12 cellular contexts compared by ENCODE assay signal in the genomic region with DNA sequence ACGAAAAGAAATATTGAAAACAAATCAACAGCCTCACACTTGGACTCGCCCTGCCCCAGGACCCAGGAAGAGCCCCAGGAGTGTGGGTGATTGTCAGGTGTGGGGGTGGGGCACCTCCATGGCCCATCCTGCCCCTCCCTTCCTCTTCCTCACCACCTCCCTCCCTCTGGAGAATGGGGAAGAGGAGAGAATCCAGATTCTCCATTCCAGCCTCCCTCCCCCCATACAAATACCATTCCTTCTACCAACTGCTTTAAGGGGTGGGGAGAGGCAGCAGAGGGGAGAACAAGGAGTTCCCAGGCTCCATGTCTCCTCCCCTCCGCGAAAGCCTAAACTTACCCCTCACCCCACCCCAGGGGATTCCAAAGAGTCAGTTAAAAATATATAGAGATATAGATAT. TPM values are rescaled to one million over a fixed set of nuclear protein-coding genes. Genes with fewer than 3 reads are reported as not detected.
A peak's percentile ranks its signal among the peaks of the same experiment; 100 is the strongest.
DNase-seq lines count a peak whose midpoint lies in the region; ATAC-seq and TF ChIP-seq lines count a peak whose summit lies in the region.
"Had no signal": no experiment of that assay in that cellular context is flagged by ENCODE, and none has a peak within 500 bp of the region (broad histone marks: within the 10 kb centered on the region; RNA-seq: fewer than 3 reads in every experiment).

No MANE protein-coding gene starts in this region.

- H3K27ac ChIP-seq in SK-N-SH (ENCODE audit: low read depth in 2 of 2, low read length in 1 of 2) (no peak overlapping the region), trophoblast cell (ENCODE audit: low read depth, low read length) (no peak overlapping the region), uterus (peak overlapping the region; percentile 75 to 90)
- H3K27ac ChIP-seq: KMS-11 had no signal

- H3K9ac ChIP-seq in SK-N-SH (no peak overlapping the region), trophoblast cell (ENCODE audit: low read length) (no peak overlapping the region)
- H3K9ac ChIP-seq: KMS-11 had no signal

- H4K91ac ChIP-seq in trophoblast cell (ENCODE audit: low read depth, low read length), result no peak overlapping the region

- H3K36me3 ChIP-seq in SK-N-SH (replicated peaks in 1 of 2; ENCODE audit: control insufficient read depth in 1 of 2, insufficient read depth in 2 of 2, low read length in 1 of 2) (peaks cover 21 to 25% of the 10 kb centered on the region in 2 experiments), trophoblast cell (ENCODE audit: control insufficient read depth in 1 of 2, insufficient read depth in 2 of 2, low read length in 2 of 2) (peaks cover 26 to 28% of the 10 kb centered on the region in 2 experiments), uterus (no peaks in the 10 kb centered on the region)

- intact Hi-C loops in left ventricle myocardium superior (cut with micrococcal nuclease), result no loop called here
- intact Hi-C loops in uterus (cut with DNase I; ENCODE audit: low total_unique reads), result no loop called here

- H3K4me1 ChIP-seq in SK-N-SH (ENCODE audit: control insufficient read depth in 1 of 2, insufficient read depth in 2 of 2, low read depth in 1 of 2, low read length in 1 of 2), result peaks cover 0 to 11% of the 10 kb centered on the region in 2 experiments; a peak in 1 of 4 replicates
- peaks cover 3 to 4% of the 10 kb centered on the region in 2 experiments for H3K4me1 ChIP-seq in trophoblast cell (ENCODE audit: control insufficient read depth in 1 of 2, insufficient read depth in 2 of 2, low read length in 2 of 2)
- H3K4me1 ChIP-seq in uterus, result peaks cover 7 to 18% of the 10 kb centered on the region in 2 donors

- no peak for ATAC-seq in SK-N-SH treated with all-trans-retinoic acid at 6 μM for 48 hours
- ATAC-seq in left ventricle myocardium superior, result peak; percentile 44
- no peak for ATAC-seq in GM18502 (IDR thresholded peaks at IDR 0.05; ENCODE audit: poor library complexity, unreplicated experiment)

- H3K23ac ChIP-seq in trophoblast cell (ENCODE audit: low read length), result no peak overlapping the region

- H3K4me3 ChIP-seq in SK-N-SH (ENCODE audit: low read depth in 2 of 2, low read length in 1 of 2) (no peak overlapping the region), trophoblast cell (ENCODE audit: low read depth, low read length) (no peak overlapping the region), uterus (no peak overlapping the region)

- no peak for TF ChIP-seq EP300 in SK-N-SH (IDR thresholded peaks at IDR 0.05; ENCODE audit: borderline replicate concordance in 1 of 2, low read depth in 1 of 2, low read length in 1 of 2)

- 94% methylated on average over 4 of the region's 4 CpGs for WGBS in SK-N-SH (ENCODE audit: low lambda C conversion rate)
- no CpG with 5 or more reads among the region's 4 CpGs for WGBS in trophoblast cell (ENCODE audit: extremely low coverage, insufficient coverage, insufficient read length)

- H3K14ac ChIP-seq in trophoblast cell (ENCODE audit: low read length), result no peak overlapping the region

- H3K79me1 ChIP-seq in trophoblast cell (ENCODE audit: low read length), result no peaks in the 10 kb centered on the region

- POLR2A ChIA-PET in SK-N-SH (lab: Yijun Ruan, JAX), result no interaction called here

- H2AFZ ChIP-seq in SK-N-SH (ENCODE audit: low read depth) (no peak overlapping the region), trophoblast cell (ENCODE audit: insufficient read depth, low read length, poor library complexity) (peak overlapping the region; percentile 31)

- no peak overlapping the region for H2BK120ac ChIP-seq in trophoblast cell (ENCODE audit: insufficient read depth, low read length, poor library complexity)

- no peak overlapping the region for H2BK12ac ChIP-seq in trophoblast cell (ENCODE audit: low read length)

- peaks cover 21% of the 10 kb centered on the region for H3F3A ChIP-seq in SK-N-SH (replicated peaks; ENCODE audit: insufficient read depth)

- no peak overlapping the region for H3K4ac ChIP-seq in trophoblast cell (ENCODE audit: low read depth, low read length)

- CTCF ChIA-PET in SK-N-SH (lab: Yijun Ruan, JAX), result no interaction called here

- no peak for TF ChIP-seq RAD21 in SK-N-SH (IDR thresholded peaks at IDR 0.05; ENCODE audit: low read length)

- H3K27me3 ChIP-seq in SK-N-SH (ENCODE audit: insufficient read depth) (no peaks in the 10 kb centered on the region), trophoblast cell (ENCODE audit: insufficient read depth, low read length) (no peaks in the 10 kb centered on the region), uterus (no peaks in the 10 kb centered on the region)

- no peak overlapping the region for H3K18ac ChIP-seq in trophoblast cell (ENCODE audit: low read length)

- TF ChIP-seq POLR2A in uterus (IDR thresholded peaks at IDR 0.05), result no peak

- TF ChIP-seq CTCF in SK-N-SH (IDR thresholded peaks at IDR 0.05) (no peak), uterus (IDR thresholded peaks at IDR 0.05) (no peak)

- H4K20me1 ChIP-seq in SK-N-SH (ENCODE audit: insufficient read depth), result no peaks in the 10 kb centered on the region; the same call in 1 of the 2 replicates

- DNase-seq in SK-N-SH (peak; percentile 3), left ventricle myocardium superior (no peak), trophoblast cell (no peak), uterus (peak in 1 of 2 donors; percentile 70), NCI-H774 (lab: John Stamatoyannopoulos, UW) (no peak), NCI-H82 treated with DMSO at 0.1 percent for 48 hours (lab: John Stamatoyannopoulos, UW; ENCODE audit: unreplicated experiment) (no peak)
- DNase-seq: activated CD8-positive, alpha-beta memory T cell treated with anti-CD3 and anti-CD28 coated beads, Interleukin-2, amount 50 U/mL, for 4 hours; NCI-H1694; NCI-H82 had no signal

- no peak overlapping the region for H2AK5ac ChIP-seq in trophoblast cell (ENCODE audit: low read length)

- H2BK5ac ChIP-seq in trophoblast cell (ENCODE audit: low read depth, low read length, poor library complexity), result no peak overlapping the region

- H4K12ac ChIP-seq in trophoblast cell (ENCODE audit: low read depth, low read length), result no peak overlapping the region

- no peaks in the 10 kb centered on the region for H3K9me2 ChIP-seq in SK-N-SH

- H3K79me2 ChIP-seq in SK-N-SH (ENCODE audit: insufficient read depth), result no peaks in the 10 kb centered on the region
- no peaks in the 10 kb centered on the region for H3K79me2 ChIP-seq in trophoblast cell (ENCODE audit: control insufficient read depth, insufficient read depth, low read length, poor library complexity)

- no peak overlapping the region for H4K8ac ChIP-seq in trophoblast cell (ENCODE audit: low read depth, low read length)

- no peak overlapping the region for H3K4me2 ChIP-seq in SK-N-SH
- H3K4me2 ChIP-seq in trophoblast cell (ENCODE audit: low read length), result no peak overlapping the region
- H3K4me2 ChIP-seq: KMS-11 had no signal

- H3K9me3 ChIP-seq in SK-N-SH, result no peaks in the 10 kb centered on the region
- peaks cover 3% of the 10 kb centered on the region for H3K9me3 ChIP-seq in trophoblast cell (ENCODE audit: insufficient read depth, low read depth, low read length)
- H3K9me3 ChIP-seq in uterus, result no peaks in the 10 kb centered on the region

TF ChIP-seq in SK-N-SH, 30 proteins besides CTCF, POLR2A, EP300 and RAD21 (continues in another document):
- no peak for TF ChIP-seq NFIC (IDR thresholded peaks at IDR 0.05; ENCODE audit: borderline replicate concordance)
- TF ChIP-seq, protein P1, sequence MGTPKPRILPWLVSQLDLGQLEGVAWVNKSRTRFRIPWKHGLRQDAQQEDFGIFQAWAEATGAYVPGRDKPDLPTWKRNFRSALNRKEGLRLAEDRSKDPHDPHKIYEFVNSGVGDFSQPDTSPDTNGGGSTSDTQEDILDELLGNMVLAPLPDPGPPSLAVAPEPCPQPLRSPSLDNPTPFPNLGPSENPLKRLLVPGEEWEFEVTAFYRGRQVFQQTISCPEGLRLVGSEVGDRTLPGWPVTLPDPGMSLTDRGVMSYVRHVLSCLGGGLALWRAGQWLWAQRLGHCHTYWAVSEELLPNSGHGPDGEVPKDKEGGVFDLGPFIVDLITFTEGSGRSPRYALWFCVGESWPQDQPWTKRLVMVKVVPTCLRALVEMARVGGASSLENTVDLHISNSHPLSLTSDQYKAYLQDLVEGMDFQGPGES (IDR thresholded peaks at IDR 0.05; ENCODE audit: low read depth, low read length), result no peak

TF ChIP-seq in SK-N-SH treated with all-trans-retinoic acid at 6 μM for 48 hours, 23 proteins besides CTCF, POLR2A, EP300 and RAD21 (continues in another document):
- TF ChIP-seq, protein P2, sequence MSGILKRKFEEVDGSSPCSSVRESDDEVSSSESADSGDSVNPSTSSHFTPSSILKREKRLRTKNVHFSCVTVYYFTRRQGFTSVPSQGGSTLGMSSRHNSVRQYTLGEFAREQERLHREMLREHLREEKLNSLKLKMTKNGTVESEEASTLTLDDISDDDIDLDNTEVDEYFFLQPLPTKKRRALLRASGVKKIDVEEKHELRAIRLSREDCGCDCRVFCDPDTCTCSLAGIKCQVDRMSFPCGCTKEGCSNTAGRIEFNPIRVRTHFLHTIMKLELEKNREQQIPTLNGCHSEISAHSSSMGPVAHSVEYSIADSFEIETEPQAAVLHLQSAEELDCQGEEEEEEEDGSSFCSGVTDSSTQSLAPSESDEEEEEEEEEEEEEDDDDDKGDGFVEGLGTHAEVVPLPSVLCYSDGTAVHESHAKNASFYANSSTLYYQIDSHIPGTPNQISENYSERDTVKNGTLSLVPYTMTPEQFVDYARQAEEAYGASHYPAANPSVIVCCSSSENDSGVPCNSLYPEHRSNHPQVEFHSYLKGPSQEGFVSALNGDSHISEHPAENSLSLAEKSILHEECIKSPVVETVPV (CRISPR knock-in tag; IDR thresholded peaks at IDR 0.05), result no peak
- no peak for TF ChIP-seq ZFP3 (CRISPR knock-in tag; IDR thresholded peaks at IDR 0.05)
- TF ChIP-seq, protein P3, sequence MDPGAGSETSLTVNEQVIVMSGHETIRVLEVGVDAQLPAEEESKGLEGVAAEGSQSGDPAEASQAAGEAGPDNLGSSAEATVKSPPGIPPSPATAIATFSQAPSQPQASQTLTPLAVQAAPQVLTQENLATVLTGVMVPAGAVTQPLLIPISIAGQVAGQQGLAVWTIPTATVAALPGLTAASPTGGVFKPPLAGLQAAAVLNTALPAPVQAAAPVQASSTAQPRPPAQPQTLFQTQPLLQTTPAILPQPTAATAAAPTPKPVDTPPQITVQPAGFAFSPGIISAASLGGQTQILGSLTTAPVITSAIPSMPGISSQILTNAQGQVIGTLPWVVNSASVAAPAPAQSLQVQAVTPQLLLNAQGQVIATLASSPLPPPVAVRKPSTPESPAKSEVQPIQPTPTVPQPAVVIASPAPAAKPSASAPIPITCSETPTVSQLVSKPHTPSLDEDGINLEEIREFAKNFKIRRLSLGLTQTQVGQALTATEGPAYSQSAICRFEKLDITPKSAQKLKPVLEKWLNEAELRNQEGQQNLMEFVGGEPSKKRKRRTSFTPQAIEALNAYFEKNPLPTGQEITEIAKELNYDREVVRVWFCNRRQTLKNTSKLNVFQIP (CRISPR knock-in tag; IDR thresholded peaks at IDR 0.05; ENCODE audit: borderline replicate concordance, low read depth), result no peak

RNA-seq across cellular contexts. Expression of a gene that starts 36.7 kb away (rescaled TPM):
- polyA plus RNA-seq in SK-N-SH (2012; rRNA removed), result 14.3 and 16.0 TPM in 2 replicates
- polyA plus RNA-seq in SK-N-SH (2012; cell fraction: cytosol; rRNA removed), result 10.5 and 12.4 TPM in 2 replicates
- polyA plus RNA-seq in SK-N-SH (2012; cell fraction: nucleus; rRNA removed), result 38.6 and 41.0 TPM in 2 replicates
- 116 TPM for total RNA-seq in left ventricle myocardium superior
- polyA plus RNA-seq in trophoblast cell (2013), result 10.5 and 10.7 TPM in 2 replicates
- 100 to 1,000 TPM in 1 of 4 donors, 10 to 100 TPM in 2, 1 to 10 TPM in 1; 8.4 to 101 (median 35.1) TPM for total RNA-seq in uterus

Comparison
In these comparisons a context has a peak if more than half of its experiments do, and no peak if none do; other contexts are left out.
1. H3K27ac ChIP-seq: peak in uterus (2 of 2); none in SK-N-SH (0 of 2) and trophoblast cell (single experiment).